Comparison of ENCODE assay signal across 12 cellular contexts in genomic region chr11:57072640-57073039, GRCh38.
A peak's percentile ranks its signal among the peaks of the same experiment; 100 is the strongest.
DNase-seq lines count a peak whose midpoint lies in the region; FAIRE-seq and TF ChIP-seq lines count a peak whose summit lies in the region.
"Had no signal": no experiment of that assay in that cellular context is flagged by ENCODE, and none has a peak within 500 bp of the region (broad histone marks: within the 10 kb centered on the region; RNA-seq: fewer than 3 reads in every experiment).

No MANE protein-coding gene starts in this region.

- H3K9ac ChIP-seq in keratinocyte (ENCODE audit: control insufficient read depth, extremely low read depth, insufficient read depth, low read length) = no peak overlapping the region

- no peak for TF ChIP-seq POLR2A in suprapubic skin (IDR thresholded peaks at IDR 0.05)

- no peak for TF ChIP-seq EP300 in suprapubic skin (IDR thresholded peaks at IDR 0.05)

- in situ Hi-C loops in brain microvascular endothelial cell (cut with HindIII; ENCODE audit: low pct_ligation_motif_present, low sequenced_read_pairs) (no loop called here), GM13976 (cut with MboI; ENCODE audit: low sequenced_read_pairs, unreplicated experiment) (no loop called here)

- no peaks in the 10 kb centered on the region for H3K79me2 ChIP-seq in keratinocyte (ENCODE audit: control insufficient read depth, insufficient read depth, low read length)

- TF ChIP-seq CTCF in brain microvascular endothelial cell (IDR thresholded peaks at IDR 0.05; ENCODE audit: low read depth, low read length, missing control alignments) = no peak
- no peak for TF ChIP-seq CTCF in keratinocyte (optimal IDR thresholded peaks at IDR 0.05 in 1 of 3, IDR thresholded peaks at IDR 0.05 in 1 of 3, conservative IDR thresholded peaks at IDR 0.05 in 1 of 3; ENCODE audit: extremely low read depth in 1 of 3, insufficient read depth in 2 of 3, low read length in 3 of 3)
- no peak for TF ChIP-seq CTCF in suprapubic skin (IDR thresholded peaks at IDR 0.05)
- no peak for TF ChIP-seq CTCF in GM13976 (IDR thresholded peaks at IDR 0.05; ENCODE audit: borderline replicate concordance, control extremely low read depth, extremely low read depth, insufficient read depth, missing control alignments)

- peak; percentile 88 for DNase-seq in HPDE6-E6E7 (ENCODE audit: extremely low spot score)
- DNase-seq in brain microvascular endothelial cell = peak; percentile 86
- DNase-seq in keratinocyte (ENCODE audit: low read depth, low spot score) = peak; percentile 71
- no peak for DNase-seq in suprapubic skin (ENCODE audit: low spot score in 2 of 2)
- no peak for DNase-seq in GM13976 (ENCODE audit: low spot score)
- DNase-seq in SW480 (ENCODE audit: low spot score) = no peak
- no peak for DNase-seq in small intestine
- no peak for DNase-seq in NK-92 treated with Interleukin-12 subunit alpha and Interleukin-12 subunit beta, amount 100 ng/mL, for 24 hours (lab: John Stamatoyannopoulos, UW)
- DNase-seq: activated CD4-positive, alpha-beta T cell treated with anti-CD3 and anti-CD28 coated beads for 48 hours; NCI-H82; uterus had no signal

- H4K20me1 ChIP-seq in keratinocyte (ENCODE audit: control insufficient read depth, extremely low read depth, insufficient read depth, low read length) = no peaks in the 10 kb centered on the region

- no peaks in the 10 kb centered on the region for H3K9me1 ChIP-seq in keratinocyte (ENCODE audit: control insufficient read depth, extremely low read depth, insufficient read depth, low read length)

- no peak overlapping the region for H2AFZ ChIP-seq in keratinocyte (ENCODE audit: control insufficient read depth, low read length)

- dilution Hi-C loops in keratinocyte (cut with MboI; ENCODE audit: extremely low pct_ligation_motif_present, low sequenced_read_pairs) = no loop called here

- peak overlapping the region; percentile 76 for H3K27ac ChIP-seq in brain microvascular endothelial cell
- H3K27ac ChIP-seq in keratinocyte (ENCODE audit: control insufficient read depth, insufficient read depth, low read length) = peak overlapping the region; percentile 44
- peak overlapping the region; percentile 82 for H3K27ac ChIP-seq in suprapubic skin
- no peak overlapping the region for H3K27ac ChIP-seq in small intestine (ENCODE audit: low read depth in 1 of 2, low read length in 1 of 2)

- H3K27me3 ChIP-seq in brain microvascular endothelial cell (replicated peaks) = no peaks in the 10 kb centered on the region
- H3K27me3 ChIP-seq in keratinocyte (ENCODE audit: control insufficient read depth, extremely low read depth, insufficient read depth, low read length) = no peaks in the 10 kb centered on the region
- no peaks in the 10 kb centered on the region for H3K27me3 ChIP-seq in suprapubic skin
- H3K27me3 ChIP-seq in small intestine (ENCODE audit: control insufficient read depth in 2 of 2, insufficient read depth in 2 of 2, low read length in 2 of 2) = no peaks in the 10 kb centered on the region
- H3K27me3 ChIP-seq: uterus had no signal

- no peak overlapping the region for H3K4me3 ChIP-seq in brain microvascular endothelial cell (ENCODE audit: low read depth, low read length)
- no peak overlapping the region for H3K4me3 ChIP-seq in keratinocyte (ENCODE audit: control insufficient read depth in 2 of 3, extremely low read depth in 1 of 3, insufficient read depth in 2 of 3, low read depth in 1 of 3, low read length in 3 of 3)
- H3K4me3 ChIP-seq in suprapubic skin = no peak overlapping the region
- no peak overlapping the region for H3K4me3 ChIP-seq in small intestine (ENCODE audit: low read depth in 1 of 2, low read length in 2 of 2)
- H3K4me3 ChIP-seq: K562, uterus had no signal

- H3K36me3 ChIP-seq in brain microvascular endothelial cell (replicated peaks) = no peaks in the 10 kb centered on the region
- H3K36me3 ChIP-seq in keratinocyte (ENCODE audit: control insufficient read depth in 2 of 2, extremely low read depth in 1 of 2, insufficient read depth in 2 of 2, low read length in 2 of 2) = no peaks in the 10 kb centered on the region
- no peaks in the 10 kb centered on the region for H3K36me3 ChIP-seq in suprapubic skin
- no peaks in the 10 kb centered on the region for H3K36me3 ChIP-seq in small intestine (ENCODE audit: control insufficient read depth in 2 of 2, insufficient read depth in 2 of 2, low read length in 2 of 2)
- H3K36me3 ChIP-seq: uterus had no signal

- H3K4me1 ChIP-seq in keratinocyte (ENCODE audit: control insufficient read depth, extremely low read depth, insufficient read depth, low read length) (peaks cover 18% of the 10 kb centered on the region), suprapubic skin (peaks cover 19% of the 10 kb centered on the region), small intestine (ENCODE audit: control insufficient read depth in 2 of 2, insufficient read depth in 1 of 2, low read depth in 1 of 2, low read length in 1 of 2) (no peaks in the 10 kb centered on the region)
- H3K4me1 ChIP-seq: uterus had no signal

- FAIRE-seq in keratinocyte (lab: Jason Lieb, UNC) (peak; percentile 94), small intestine (lab: Jason Lieb, UNC) (no peak)
- FAIRE-seq: K562 had no signal

- H3K4me2 ChIP-seq in keratinocyte (ENCODE audit: control insufficient read depth, extremely low read depth, insufficient read depth, low read depth, low read length) = peak overlapping the region; percentile 17

- H3K9me3 ChIP-seq in keratinocyte (ENCODE audit: control insufficient read depth, low read depth, low read length) (no peaks in the 10 kb centered on the region), suprapubic skin (no peaks in the 10 kb centered on the region), small intestine (ENCODE audit: control insufficient read depth, low read depth) (no peaks in the 10 kb centered on the region)
- H3K9me3 ChIP-seq: uterus had no signal

Comparison
In these comparisons a context has a peak if more than half of its experiments do, and no peak if none do; other contexts are left out.
1. DNase-seq: peak in HPDE6-E6E7 (single experiment), brain microvascular endothelial cell (single experiment) and keratinocyte (single experiment); none in suprapubic skin (0 of 2), GM13976 (single experiment), SW480 (single experiment), small intestine (single experiment) and NK-92 treated with Interleukin-12 subunit alpha and Interleukin-12 subunit beta, amount 100 ng/mL, for 24 hours (single experiment).
2. H3K27ac ChIP-seq: peak in brain microvascular endothelial cell (single experiment), keratinocyte (single experiment) and suprapubic skin (single experiment); none in small intestine (0 of 2).